ENCODE assay signal across 9 cellular contexts in genomic region chr4:52657630-52658501, GRCh38. TPM values are rescaled to one million over a fixed set of nuclear protein-coding genes. Genes with fewer than 3 reads are reported as not detected.
DNase-seq lines count a peak whose midpoint lies in the region; ATAC-seq, FAIRE-seq and TF ChIP-seq lines count a peak whose summit lies in the region.
"Had no signal": no experiment of that assay in that cellular context is flagged by ENCODE, and none has a peak within 500 bp of the region (broad histone marks: within the 10 kb centered on the region; RNA-seq: fewer than 3 reads in every experiment).

No MANE protein-coding gene starts in this region.

- peaks cover 7% of the 10 kb centered on the region for H3K79me1 ChIP-seq in H9 (ENCODE audit: insufficient read depth, low read depth, low read length, poor library complexity, severe bottlenecking)

- H3K4me1 Mint-ChIP-seq in H9 = peaks cover 49 to 60% of the 10 kb centered on the region in 2 experiments
- peaks cover 20% of the 10 kb centered on the region for H3K4me1 Mint-ChIP-seq in activated T-cell treated with anti-CD3 and anti-CD28 coated beads, Interleukin-2, amount 50 U/mL, for 72 hours (ENCODE audit: low read depth)

- WGBS in H9 (ENCODE audit: extremely low coverage, insufficient read length, low lambda C conversion rate) = no CpG with 5 or more reads among the region's 18 CpGs

- H3K9me3 ChIP-seq in H9 (ENCODE audit: control insufficient read depth, low read depth, low read length) = peaks cover 2% of the 10 kb centered on the region
- H3K9me3 ChIP-seq in left ventricle myocardium inferior (replicated peaks) = no peaks in the 10 kb centered on the region
- H3K9me3 ChIP-seq: pancreas had no signal

- H2AK5ac ChIP-seq in H9 (ENCODE audit: insufficient read length, low read length) = no peak overlapping the region

- H3K36me3 ChIP-seq in left ventricle myocardium inferior = peaks cover 8% of the 10 kb centered on the region
- no peaks in the 10 kb centered on the region for H3K36me3 ChIP-seq in rectal smooth muscle tissue (ENCODE audit: control insufficient read depth, insufficient read depth, low read length)
- H3K36me3 ChIP-seq: pancreas had no signal

- H3K14ac ChIP-seq in H9 (ENCODE audit: insufficient read depth, low read length) = no peak overlapping the region; the same call in 1 of the 2 replicates

- H4K91ac ChIP-seq in H9 (ENCODE audit: insufficient read length, low read depth, low read length) = no peak overlapping the region

- no peak overlapping the region for H3K56ac ChIP-seq in H9 (ENCODE audit: insufficient read length, low read depth, low read length)

- no peak overlapping the region for H2BK15ac ChIP-seq in H9 (ENCODE audit: low read depth, low read length)

- no peaks in the 10 kb centered on the region for H3K27me3 ChIP-seq in H9 (ENCODE audit: insufficient read depth, low read length)
- H3K27me3 ChIP-seq in left ventricle myocardium inferior (ENCODE audit: low read depth) = no peaks in the 10 kb centered on the region
- H3K27me3 ChIP-seq in rectal smooth muscle tissue (ENCODE audit: control insufficient read depth, insufficient read depth, low read length) = no peaks in the 10 kb centered on the region
- H3K27me3 ChIP-seq: pancreas had no signal

- peaks cover 15% of the 10 kb centered on the region for H3K23me2 ChIP-seq in H9 (ENCODE audit: insufficient read length, low read depth, low read length, poor library complexity, severe bottlenecking)

- H3K18ac ChIP-seq in H9 (ENCODE audit: insufficient read length, low read depth, low read length) = no peak overlapping the region

- no peak for ATAC-seq in activated T-cell treated with anti-CD3 and anti-CD28 coated beads, Interleukin-2, amount 50 U/mL, for 72 hours (replicated peaks in 1 of 2)

- peaks cover 5 to 7% of the 10 kb centered on the region in 2 experiments; a peak in 4 of 5 replicates for H3K9me3 Mint-ChIP-seq in H9
- no peaks in the 10 kb centered on the region for H3K9me3 Mint-ChIP-seq in activated T-cell treated with anti-CD3 and anti-CD28 coated beads, Interleukin-2, amount 50 U/mL, for 72 hours

- DNase-seq in AG04449 (ENCODE audit: low read depth, low spot score) (no peak), H9 (peak; percentile 66), left ventricle myocardium inferior (no peak), NCI-H345 treated with DMSO at 0.1 percent for 48 hours (lab: John Stamatoyannopoulos, UW; ENCODE audit: unreplicated experiment) (no peak), NCI-H1930 (lab: John Stamatoyannopoulos, UW) (no peak), GM19239 (ENCODE audit: insufficient read length, low spot score) (no peak)
- no peak for DNase-seq in activated T-cell treated with anti-CD3 and anti-CD28 coated beads, Interleukin-2, amount 50 U/mL, for 72 hours

- no peak overlapping the region for H2BK120ac ChIP-seq in H9 (ENCODE audit: low read depth, low read length, poor library complexity, severe bottlenecking)

- H3K9ac ChIP-seq in H9 (ENCODE audit: extremely low read depth, insufficient read length, low read length) = peak overlapping the region; percentile 35
- no peak overlapping the region for H3K9ac ChIP-seq in rectal smooth muscle tissue (ENCODE audit: low read length)

- TF ChIP-seq CTCF in AG04449 (IDR thresholded peaks at IDR 0.05; ENCODE audit: insufficient read depth, low read length, missing control alignments) (no peak), H9 (conservative IDR thresholded peaks at IDR 0.05) (peak; percentile 30; the same call in 2 of the 3 replicates), left ventricle myocardium inferior (IDR thresholded peaks at IDR 0.05; ENCODE audit: borderline replicate concordance) (no peak)

- no peak overlapping the region for H3T11ph ChIP-seq in H9 (ENCODE audit: low read length)

- peak overlapping the region; percentile 99 for H3K4me2 ChIP-seq in H9 (ENCODE audit: insufficient read depth, insufficient read length, low read length)

- H3K23ac ChIP-seq in H9 (ENCODE audit: insufficient read length, low read depth, low read length) = no peak overlapping the region

- no peak overlapping the region for H2BK20ac ChIP-seq in H9 (ENCODE audit: low read depth, low read length, poor library complexity, severe bottlenecking)

- H3K36me3 Mint-ChIP-seq in H9 (ENCODE audit: insufficient read depth in 1 of 3, low read depth in 3 of 3) = peaks cover 24 to 44% (median 27%) of the 10 kb centered on the region in 3 experiments
- peaks cover 5 to 7% of the 10 kb centered on the region in 2 donors for H3K36me3 Mint-ChIP-seq in activated T-cell treated with anti-CD3 and anti-CD28 coated beads, Interleukin-2, amount 50 U/mL, for 72 hours (ENCODE audit: insufficient read depth in 2 of 2)

- H3K4me3 ChIP-seq in AG04449 (ENCODE audit: low read depth, low read length) (peak overlapping the region; percentile 76), left ventricle myocardium inferior (peak overlapping the region; percentile 90), rectal smooth muscle tissue (ENCODE audit: low read length) (peak overlapping the region; percentile 83)

- peak overlapping the region; percentile 78 to 82 for H3K4me3 Mint-ChIP-seq in H9
- H3K4me3 Mint-ChIP-seq in activated T-cell treated with anti-CD3 and anti-CD28 coated beads, Interleukin-2, amount 50 U/mL, for 72 hours = peak overlapping the region; percentile 52 to 61

- H3K4me1 ChIP-seq in H9 (ENCODE audit: insufficient read depth, low read length) = peaks cover 1% of the 10 kb centered on the region; the same call in 1 of the 2 replicates
- peaks cover 70% of the 10 kb centered on the region for H3K4me1 ChIP-seq in left ventricle myocardium inferior
- H3K4me1 ChIP-seq in rectal smooth muscle tissue (ENCODE audit: control insufficient read depth, insufficient read depth, low read length) = no peaks in the 10 kb centered on the region

- CTCF ChIA-PET in AG04449 (lab: Yijun Ruan, JAX) = interaction anchor here (0.9 to 2.5 kb wide), 9 partner anchors 10 to 327 kb away, joined by 3 to 17 read pairs (median 4); no protein-coding TSS in a partner anchor

- no peak overlapping the region for H2AFZ ChIP-seq in H9 (ENCODE audit: low read length)

- FAIRE-seq in GM19239 (lab: Jason Lieb, UNC) = no peak
- FAIRE-seq: pancreas had no signal

- no peak overlapping the region for H2BK12ac ChIP-seq in H9 (ENCODE audit: insufficient read length, low read depth, low read length)

- H4K8ac ChIP-seq in H9 (replicated peaks; ENCODE audit: insufficient read length, low read depth, low read length) = no peak overlapping the region

- H3K27me3 Mint-ChIP-seq in H9 (ENCODE audit: low read depth) = peaks cover 16% of the 10 kb centered on the region
- H3K27me3 Mint-ChIP-seq in activated T-cell treated with anti-CD3 and anti-CD28 coated beads, Interleukin-2, amount 50 U/mL, for 72 hours (ENCODE audit: low read depth) = peaks cover 29% of the 10 kb centered on the region

- no peak overlapping the region for H2BK5ac ChIP-seq in H9 (ENCODE audit: insufficient read length, low read length)

- no peak overlapping the region for H4K5ac ChIP-seq in H9 (ENCODE audit: insufficient read length, low read depth, low read length)

- intact Hi-C loops in left ventricle myocardium inferior (cut with micrococcal nuclease) = no loop called here

- POLR2A ChIA-PET in AG04449 (lab: Yijun Ruan, JAX) = interaction anchor here (1.9 to 3.0 kb wide), 2 partner anchors 10 to 54 kb away, joined by 7 to 14 read pairs; no protein-coding TSS in a partner anchor

- no peak overlapping the region for H3K4ac ChIP-seq in H9 (ENCODE audit: low read depth, low read length)

- peak overlapping the region; percentile 4 for H3K27ac ChIP-seq in H9 (ENCODE audit: insufficient read length, low read depth, low read length)
- H3K27ac ChIP-seq in left ventricle myocardium inferior (replicated peaks) = peak overlapping the region; percentile 100
- no peak overlapping the region for H3K27ac ChIP-seq in rectal smooth muscle tissue (ENCODE audit: low read depth, low read length)

- peaks cover 28% of the 10 kb centered on the region; the same call in 1 of the 2 replicates for H3K79me2 ChIP-seq in H9 (ENCODE audit: insufficient read depth, low read length)

- H3K27ac Mint-ChIP-seq in H9 = peak overlapping the region; percentile 93 to 97 (median 96)
- H3K27ac Mint-ChIP-seq in activated T-cell treated with anti-CD3 and anti-CD28 coated beads, Interleukin-2, amount 50 U/mL, for 72 hours = no peak overlapping the region

- H4K20me1 ChIP-seq in H9 (ENCODE audit: control insufficient read depth, insufficient read depth, insufficient read length) = no peaks in the 10 kb centered on the region

RNA-seq across cellular contexts. Expression of gene USP46, which starts 1.2 kb away (rescaled TPM):
- 53.6 and 59.8 TPM in 2 replicates for total RNA-seq in H9 (2021)
- 1 to 10 TPM; 4.9 to 8.5 TPM for total RNA-seq in activated T-cell treated with anti-CD3 and anti-CD28 coated beads, Interleukin-2, amount 50 U/mL, for 72 hours
- total RNA-seq in left ventricle myocardium inferior = 76.4 TPM
